In the genomic region with DNA sequence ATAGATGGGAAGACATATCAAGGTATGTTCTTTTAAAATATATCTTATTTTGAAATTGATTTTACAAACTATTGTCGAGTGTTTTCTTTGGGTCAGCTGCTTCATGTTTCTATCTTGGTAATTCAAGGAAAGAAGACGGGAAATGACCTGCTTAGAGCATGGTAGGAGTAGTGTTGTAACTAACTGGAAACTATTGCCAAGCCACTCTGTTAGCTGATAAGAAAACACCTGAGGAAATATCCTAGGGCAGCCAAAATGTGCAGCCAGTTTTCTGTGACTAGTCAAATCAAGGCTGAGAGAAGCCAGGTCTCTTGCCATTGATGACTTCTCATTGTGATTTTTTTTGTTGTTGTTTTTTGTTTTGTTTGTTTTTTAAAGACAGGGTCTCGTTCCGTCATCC, we compare ENCODE assay signal across 26 cellular contexts. TPM values are rescaled to one million over a fixed set of nuclear protein-coding genes. Genes with fewer than 3 reads are reported as not detected.
"Had no signal": no experiment of that assay in that cellular context is flagged by ENCODE, and none has a peak within 500 bp of the region (broad histone marks: within the 10 kb centered on the region; RNA-seq: fewer than 3 reads in every experiment).

No MANE protein-coding gene starts in this region.

- ATAC-seq: activated T-cell treated with anti-CD3 and anti-CD28 coated beads, Interleukin-2, amount 50 U/mL, for 4 hours; esophagus mucosa; left cardiac atrium; stimulated activated naive B cell treated with anti-CD40 and anti-IgM and Interleukin-4, amounts not matched to agents 10 μg/mL and 1 μg/mL and 100 μg/mL, for 72 hours had no signal

- H3K9me3 ChIP-seq: adrenal gland, neutrophil, ovary, prostate gland, SJSA1, thyroid gland had no signal

- H3K27ac Mint-ChIP-seq: activated T-helper 2 cell treated with anti-CD3 and anti-CD28 coated beads, Interferon-gamma antibody, Interleukin-2, Interleukin-4, amounts not matched to agents 10 μg/mL and 5 μg/mL and 100 μg/mL, durations not matched to agents 14 hours and 24 hours and 36 hours; nephron had no signal

- H3K4me3 Mint-ChIP-seq: activated naive CD8-positive, alpha-beta T cell; activated T-cell treated with anti-CD3 and anti-CD28 coated beads, Interleukin-2, amount 50 U/mL, for 4 hours; brain; nephron; stimulated activated naive B cell treated with anti-CD40 and anti-IgM and Interleukin-4, amounts not matched to agents 10 μg/mL and 1 μg/mL and 100 μg/mL, for 72 hours had no signal

- H3K9me3 Mint-ChIP-seq: activated T-cell treated with anti-CD3 and anti-CD28 coated beads, Interleukin-2, amount 50 U/mL, for 4 hours; activated T-helper 2 cell treated with anti-CD3 and anti-CD28 coated beads, Interferon-gamma antibody, Interleukin-2, Interleukin-4, amounts not matched to agents 10 μg/mL and 5 μg/mL and 100 μg/mL, durations not matched to agents 14 hours and 24 hours and 36 hours; stimulated activated naive B cell treated with anti-CD40 and anti-IgM and Interleukin-4, amounts not matched to agents 10 μg/mL and 1 μg/mL and 100 μg/mL, for 72 hours had no signal

- H3K4me3 ChIP-seq: adrenal gland, ovary, prostate gland, SJSA1, smooth muscle cell, stomach, thyroid gland had no signal

- H3K4me1 ChIP-seq: prostate gland, SJSA1, thyroid gland had no signal

- H3K27me3 Mint-ChIP-seq: activated naive CD8-positive, alpha-beta T cell; brain; stimulated activated naive B cell treated with anti-CD40 and anti-IgM and Interleukin-4, amounts not matched to agents 10 μg/mL and 1 μg/mL and 100 μg/mL, for 72 hours had no signal

- H3K27ac ChIP-seq: adrenal gland, neutrophil, ovary, prostate gland, SJSA1, stomach, thyroid gland had no signal

- DNase-seq: activated CD4-positive, alpha-beta T cell treated with anti-CD3 and anti-CD28 coated beads for 48 hours; activated CD4-positive, alpha-beta T cell treated with anti-CD3 and anti-CD28 coated beads, Interleukin-2, amount 50 U/mL, for 48 hours; activated CD8-positive, alpha-beta memory T cell treated with anti-CD3 and anti-CD28 coated beads, Interleukin-2, amount 50 U/mL, for 48 hours; activated T-cell treated with anti-CD3 and anti-CD28 coated beads, Interleukin-2, amount 50 U/mL, for 4 hours; adrenal gland; aorta; caudate nucleus; head of caudate nucleus; hippocampal formation; left cardiac atrium; mammary epithelial cell; ovary; stimulated activated CD4-positive, alpha-beta T cell treated with anti-CD3 and anti-CD28 coated beads, Interleukin-1b, Interleukin-23, amount 100 ng/mL, for 48 hours; stimulated activated naive B cell treated with anti-CD40 and anti-IgM and Interleukin-4, amounts not matched to agents 10 μg/mL and 1 μg/mL and 100 μg/mL, for 72 hours; stomach; thyroid gland had no signal

- H3K36me3 ChIP-seq: ovary, prostate gland had no signal

- H3K4me2 ChIP-seq: smooth muscle cell had no signal

- H3K27me3 ChIP-seq: adrenal gland, neutrophil, ovary, SJSA1, stomach, thyroid gland had no signal

- H3K4me1 Mint-ChIP-seq: brain, nephron had no signal

RNA-seq across cellular contexts. Expression of a gene that starts 47.1 kb away (rescaled TPM):
- total RNA-seq: chondrocyte, esophagus mucosa, smooth muscle cell had no signal
